31 cellular contexts compared by ENCODE assay signal in genomic region chr5:64839936-64840335, GRCh38.
"Had no signal": no experiment of that assay in that cellular context is flagged by ENCODE, and none has a peak within 500 bp of the region (broad histone marks: within the 10 kb centered on the region; RNA-seq: fewer than 3 reads in every experiment).

No MANE protein-coding gene starts in this region.

- H3K27ac ChIP-seq: KMS-11, PC-9, RWPE1, VCaP had no signal

- H3K9ac ChIP-seq: KMS-11 had no signal

- H2AFZ ChIP-seq: PC-9 had no signal

- H3K4me3 ChIP-seq: PC-9 had no signal

- H3K4me2 ChIP-seq: KMS-11, PC-9 had no signal

- DNase-seq: activated B cell treated with CpG ODN at 0.5 μM for 24 hours; activated CD4-positive, alpha-beta memory T cell treated with anti-CD3 and anti-CD28 coated beads for 36 hours; activated CD4-positive, alpha-beta T cell treated with anti-CD3 and anti-CD28 coated beads for 4 hours; activated CD4-positive, alpha-beta T cell treated with anti-CD3 and anti-CD28 coated beads, Interleukin-2, amount 50 U/mL, for 1 hour; activated CD4-positive, CD25-positive, alpha-beta regulatory T cell treated with anti-CD3 and anti-CD28 coated beads, Interleukin-2, amount 50 U/mL, for 72 hours; activated CD8-positive, alpha-beta memory T cell treated with anti-CD3 and anti-CD28 coated beads, Interleukin-2, amount 10 ng/mL, durations not matched to agents 7 days and 5 days; activated CD8-positive, alpha-beta memory T cell treated with anti-CD3 and anti-CD28 coated beads, Interleukin-2, amount 50 U/mL, for 48 hours; activated effector memory CD4-positive, alpha-beta T cell treated with Interleukin-2 at 50 U/mL for 16 hours; activated naive CD4-positive, alpha-beta T cell treated with anti-CD3 and anti-CD28 coated beads, Interleukin-2, amount 10 ng/mL, durations not matched to agents 7 days and 5 days; activated naive CD8-positive, alpha-beta T cell treated with anti-CD3 and anti-CD28 coated beads, Interleukin-2, amount 50 U/mL, for 24 hours; activated T-cell treated with anti-CD3 and anti-CD28 coated beads, Interleukin-2, amount 50 U/mL, for 48 hours; anterior cingulate cortex; MM.1S; NCI-H1105; NCI-H1417 treated with DMSO at 0.1 percent for 48 hours; NCI-H187 treated with DMSO at 0.1 percent for 48 hours; NCI-H2081 treated with DMSO at 0.1 percent for 48 hours; NCI-H226; NCI-H510A; NCI-H526; NCI-H748 treated with DMSO at 0.1 percent for 48 hours; NK-92 treated with Interleukin-12 subunit alpha and Interleukin-12 subunit beta, amount 100 ng/mL, for 24 hours; PC-9; Right ventricle myocardium superior; SW 1271; T-helper 1 cell; T-helper 2 cell; T-helper 9 cell had no signal

- ATAC-seq: activated CD8-positive, alpha-beta memory T cell treated with anti-CD3 and anti-CD28 coated beads, Interleukin-2, amount 10 ng/mL, durations not matched to agents 7 days and 5 days; activated naive CD8-positive, alpha-beta T cell treated with anti-CD3 and anti-CD28 coated beads, Interleukin-2, amount 50 U/mL, for 24 hours had no signal
